Comparison of ENCODE assay signal across 9 cellular contexts in genomic region chr15:75836953-75837321, GRCh38. TPM values are rescaled to one million over a fixed set of nuclear protein-coding genes. Genes with fewer than 3 reads are reported as not detected.
DNase-seq lines count a peak whose midpoint lies in the region; ATAC-seq and TF ChIP-seq lines count a peak whose summit lies in the region.
"Had no signal": no experiment of that assay in that cellular context is flagged by ENCODE, and none has a peak within 500 bp of the region (broad histone marks: within the 10 kb centered on the region; RNA-seq: fewer than 3 reads in every experiment).

No MANE protein-coding gene starts in this region.

- H3K4me1 ChIP-seq in right cardiac atrium (ENCODE audit: control insufficient read depth, insufficient read depth, low read length) (no peaks in the 10 kb centered on the region), colonic mucosa (no peaks in the 10 kb centered on the region)

- no peaks in the 10 kb centered on the region for H3K36me3 Mint-ChIP-seq in activated CD8-positive, alpha-beta T cell treated with anti-CD3 and anti-CD28 coated beads, Interleukin-2, amount 10 ng/mL, durations not matched to agents 7 days and 5 days (ENCODE audit: low read depth)

- H3K4me1 Mint-ChIP-seq in activated CD8-positive, alpha-beta T cell treated with anti-CD3 and anti-CD28 coated beads, Interleukin-2, amount 10 ng/mL, durations not matched to agents 7 days and 5 days (ENCODE audit: low read depth) = peaks cover 11% of the 10 kb centered on the region

- intact Hi-C loops in right cardiac atrium (cut with DNase I) = no loop called here
- intact Hi-C loops in colonic mucosa (cut with DNase I) = no loop called here

- H3K9me3 Mint-ChIP-seq in activated CD8-positive, alpha-beta T cell treated with anti-CD3 and anti-CD28 coated beads, Interleukin-2, amount 10 ng/mL, durations not matched to agents 7 days and 5 days (ENCODE audit: insufficient read depth) = no peaks in the 10 kb centered on the region

- POLR2A ChIA-PET in AG04449 (lab: Yijun Ruan, JAX) = interaction anchor here (1.0 kb wide), 1 partner anchor 14 kb away, joined by 3 read pairs; no protein-coding TSS in a partner anchor
- POLR2A ChIA-PET in activated CD8-positive, alpha-beta T cell treated with anti-CD3 and anti-CD28 coated beads, Interleukin-2, amount 10 ng/mL, durations not matched to agents 7 days and 5 days (lab: Charles Lee) = no interaction called here

- H3K27me3 Mint-ChIP-seq in activated CD8-positive, alpha-beta T cell treated with anti-CD3 and anti-CD28 coated beads, Interleukin-2, amount 10 ng/mL, durations not matched to agents 7 days and 5 days (ENCODE audit: low read depth) = peaks cover 12% of the 10 kb centered on the region

- H3K9me3 ChIP-seq in right cardiac atrium (ENCODE audit: control insufficient read depth, low read length) = no peaks in the 10 kb centered on the region
- H3K9me3 ChIP-seq in colonic mucosa = no peaks in the 10 kb centered on the region

- no peak overlapping the region for H3K4me3 ChIP-seq in AG04449 (ENCODE audit: low read depth, low read length)
- no peak overlapping the region for H3K4me3 ChIP-seq in right cardiac atrium (ENCODE audit: low read length)
- H3K4me3 ChIP-seq in colonic mucosa = no peak overlapping the region
- H3K4me3 ChIP-seq: cardiac muscle cell had no signal

- no peak overlapping the region for H3K4me3 Mint-ChIP-seq in activated CD8-positive, alpha-beta T cell treated with anti-CD3 and anti-CD28 coated beads, Interleukin-2, amount 10 ng/mL, durations not matched to agents 7 days and 5 days

- no peak overlapping the region for H3K9ac ChIP-seq in colonic mucosa (ENCODE audit: low read depth in 2 of 2, low read length in 2 of 2)

- H3K36me3 ChIP-seq in colonic mucosa = no peaks in the 10 kb centered on the region
- H3K36me3 ChIP-seq: cardiac muscle cell had no signal

- H3K27me3 ChIP-seq in right cardiac atrium (ENCODE audit: control insufficient read depth, insufficient read depth) = no peaks in the 10 kb centered on the region
- H3K27me3 ChIP-seq in colonic mucosa = no peaks in the 10 kb centered on the region
- H3K27me3 ChIP-seq: cardiac muscle cell had no signal

- TF ChIP-seq CTCF in AG04449 (IDR thresholded peaks at IDR 0.05; ENCODE audit: insufficient read depth, low read length, missing control alignments) (no peak), colonic mucosa (IDR thresholded peaks at IDR 0.05) (no peak)

- DNase-seq in AG04449 (ENCODE audit: low read depth, low spot score) (peak; percentile 68), right cardiac atrium (peak in 1 of 3 donors; percentile 39), DMS53 treated with DMSO at 0.1 percent for 48 hours (lab: John Stamatoyannopoulos, UW; ENCODE audit: unreplicated experiment) (no peak), colonic mucosa (no peak)
- DNase-seq in activated CD8-positive, alpha-beta T cell treated with anti-CD3 and anti-CD28 coated beads, Interleukin-2, amount 10 ng/mL, durations not matched to agents 7 days and 5 days = peak; percentile 79

- H3K27ac ChIP-seq in right cardiac atrium (ENCODE audit: low read length) (no peak overlapping the region), colonic mucosa (no peak overlapping the region)
- H3K27ac ChIP-seq: cardiac muscle cell had no signal

- ATAC-seq in GM19023 (IDR thresholded peaks at IDR 0.05; ENCODE audit: unreplicated experiment) (peak; percentile 67), HG03571 (IDR thresholded peaks at IDR 0.05; ENCODE audit: unreplicated experiment) (peak; percentile 76), right cardiac atrium (peak; percentile 49 to 74), GM18873 (IDR thresholded peaks at IDR 0.05; ENCODE audit: low FRiP score, unreplicated experiment) (no peak)
- peak; percentile 96 for ATAC-seq in activated CD8-positive, alpha-beta T cell treated with anti-CD3 and anti-CD28 coated beads, Interleukin-2, amount 10 ng/mL, durations not matched to agents 7 days and 5 days

- CTCF ChIA-PET in AG04449 (lab: Yijun Ruan, JAX) = interaction anchor here (0.9 to 1.4 kb wide), 2 partner anchors 10 to 35 kb away, joined by 3 read pairs; no protein-coding TSS in a partner anchor
- CTCF ChIA-PET in activated CD8-positive, alpha-beta T cell treated with anti-CD3 and anti-CD28 coated beads, Interleukin-2, amount 10 ng/mL, durations not matched to agents 7 days and 5 days (lab: Charles Lee) = interaction anchor here (1.0 kb wide), 1 partner anchor 10 kb away, joined by 3 read pairs; no protein-coding TSS in a partner anchor

- WGBS in right cardiac atrium = 87% methylated on average over 2 of the region's 2 CpGs

- H3K27ac Mint-ChIP-seq in activated CD8-positive, alpha-beta T cell treated with anti-CD3 and anti-CD28 coated beads, Interleukin-2, amount 10 ng/mL, durations not matched to agents 7 days and 5 days = no peak overlapping the region

RNA-seq across cellular contexts. Expression of gene UBE2Q2, which starts 6.3 kb away (rescaled TPM):
- total RNA-seq in activated CD8-positive, alpha-beta T cell treated with anti-CD3 and anti-CD28 coated beads, Interleukin-2, amount 10 ng/mL, durations not matched to agents 7 days and 5 days = 10 to 100 TPM; 27.9 to 28.2 TPM
- total RNA-seq in right cardiac atrium (10 to 100 TPM; 26.5 to 32.6 (median 27.4) TPM), colonic mucosa (10 to 100 TPM; 16.6 to 25.1 TPM)
- 18.2 TPM for polyA plus RNA-seq in right cardiac atrium

Comparison
In these comparisons a context has a peak if more than half of its experiments do, and no peak if none do; other contexts are left out.
1. DNase-seq: peak in AG04449 (single experiment) and activated CD8-positive, alpha-beta T cell treated with anti-CD3 and anti-CD28 coated beads, Interleukin-2, amount 10 ng/mL, durations not matched to agents 7 days and 5 days (single experiment); none in DMS53 treated with DMSO at 0.1 percent for 48 hours (single experiment) and colonic mucosa (single experiment).